8 cellular contexts compared by ENCODE assay signal in the genomic region with DNA sequence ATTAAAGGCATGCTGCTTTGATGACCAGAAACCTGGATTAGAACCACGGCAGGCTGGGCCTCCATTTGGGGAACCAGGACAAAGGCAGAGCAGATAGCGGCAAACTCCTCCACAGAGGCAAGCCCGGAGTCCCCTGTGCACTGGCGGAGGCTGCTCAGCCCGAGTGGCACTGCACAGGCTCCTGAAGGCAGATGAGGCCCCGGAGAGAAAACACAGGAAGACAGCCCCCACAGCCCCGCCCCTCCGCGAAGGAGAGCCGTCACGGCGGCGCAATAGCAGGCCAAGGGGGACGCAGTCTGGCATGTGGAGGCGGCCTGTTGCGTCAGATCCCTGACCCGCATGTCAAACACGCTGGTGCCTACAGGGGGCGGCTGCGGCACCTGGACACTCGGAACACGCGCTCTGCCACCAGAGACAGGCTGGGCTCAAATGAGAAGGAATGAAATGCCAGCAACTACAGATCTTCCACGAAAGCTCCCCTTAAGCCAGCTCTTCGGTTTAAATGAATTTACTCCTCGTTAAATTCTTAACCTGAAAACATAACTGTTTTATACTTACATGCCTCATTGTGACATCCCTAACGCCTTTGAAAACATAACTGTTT.
DNase-seq lines count a peak whose midpoint lies in the region; ATAC-seq and TF ChIP-seq lines count a peak whose summit lies in the region.

No MANE protein-coding gene starts in this region.

- peak; percentile 68 for ATAC-seq in WTC11
- ATAC-seq in GM21786 (IDR thresholded peaks at IDR 0.05; ENCODE audit: unreplicated experiment) = no peak

- peak overlapping the region; percentile 40 for H3K27ac ChIP-seq in CD8-positive, alpha-beta memory T cell (ENCODE audit: low read depth, low read length)
- H3K27ac ChIP-seq in breast epithelium (peak overlapping the region in 1 of 2 donors; percentile 73), spleen (peak overlapping the region in 6 of 8 donors; percentile 6 to 73 (median 62))

- H3K4me1 Mint-ChIP-seq in CD8-positive, alpha-beta memory T cell = peaks cover 26 to 40% (median 34%) of the 10 kb centered on the region in 3 donors
- peaks cover 25% of the 10 kb centered on the region for H3K4me1 Mint-ChIP-seq in WTC11

- peaks cover 31% of the 10 kb centered on the region for H3K4me1 ChIP-seq in CD8-positive, alpha-beta memory T cell (ENCODE audit: insufficient read depth, low read length)
- H3K4me1 ChIP-seq in breast epithelium = peaks cover 0 to 3% of the 10 kb centered on the region in 2 donors
- peaks cover 19 to 74% (median 60%) of the 10 kb centered on the region in 6 donors for H3K4me1 ChIP-seq in spleen

- peak overlapping the region in 7 of 8 donors; percentile 29 to 85 (median 54) for H3K27ac Mint-ChIP-seq in CD8-positive, alpha-beta memory T cell
- H3K27ac Mint-ChIP-seq in WTC11 = peak overlapping the region; percentile 60

- H3K9me3 ChIP-seq in CD8-positive, alpha-beta memory T cell (ENCODE audit: low read length) = no peaks in the 10 kb centered on the region
- no peaks in the 10 kb centered on the region for H3K9me3 ChIP-seq in breast epithelium
- H3K9me3 ChIP-seq in spleen = no peaks in the 10 kb centered on the region

- POLR2A ChIA-PET in CD8-positive, alpha-beta memory T cell (lab: Charles Lee) = no interaction called here
- POLR2A ChIA-PET in WTC11 (lab: Charles Lee) = no interaction called here

- intact Hi-C loops in breast epithelium (cut with DNase I; ENCODE audit: low total_unique reads) (no loop called here), spleen (cut with DNase I; ENCODE audit: low total_unique reads) (no loop called here)

- peaks cover 0 to 2% (median 0%) of the 10 kb centered on the region in 5 donors for H3K9me3 Mint-ChIP-seq in CD8-positive, alpha-beta memory T cell
- H3K9me3 Mint-ChIP-seq in WTC11 = no peaks in the 10 kb centered on the region

- CTCF ChIA-PET in CD8-positive, alpha-beta memory T cell (lab: Charles Lee) = interaction anchor here (1.6 kb wide), 1 partner anchor 15 kb away, joined by 12 read pairs; no protein-coding TSS in a partner anchor
- CTCF ChIA-PET in WTC11 (lab: Charles Lee) = interaction anchor here (0.7 to 1.6 kb wide), 3 partner anchors 40 to 91 kb away, joined by 3 to 4 read pairs (median 3); no protein-coding TSS in a partner anchor

- peaks cover 0 to 8% of the 10 kb centered on the region in 2 donors for H3K27me3 Mint-ChIP-seq in CD8-positive, alpha-beta memory T cell
- H3K27me3 Mint-ChIP-seq in WTC11 (ENCODE audit: low read depth) = no peaks in the 10 kb centered on the region

- H3K4me3 Mint-ChIP-seq in CD8-positive, alpha-beta memory T cell = peak overlapping the region in 4 of 7 donors; percentile 32 to 78 (median 46)
- no peak overlapping the region for H3K4me3 Mint-ChIP-seq in WTC11

- H3K27me3 ChIP-seq in CD8-positive, alpha-beta memory T cell (ENCODE audit: insufficient read depth, low read length, poor library complexity, severe bottlenecking) = no peaks in the 10 kb centered on the region
- H3K27me3 ChIP-seq in breast epithelium = no peaks in the 10 kb centered on the region
- no peaks in the 10 kb centered on the region for H3K27me3 ChIP-seq in spleen (replicated peaks in 1 of 7)

- DNase-seq in CD8-positive, alpha-beta memory T cell = peak; percentile 51 to 89 (median 67)
- DNase-seq in HPDE6-E6E7 (ENCODE audit: extremely low spot score) (peak; percentile 32), WTC11 (ENCODE audit: low spot score) (peak; percentile 90), breast epithelium (ENCODE audit: low spot score in 2 of 2) (peak; percentile 56 to 71), iPS-NIHi11 (ENCODE audit: low spot score) (peak; percentile 94), spleen (peak; percentile 91), A172 (ENCODE audit: low spot score) (no peak)

- TF ChIP-seq POLR2A in breast epithelium (IDR thresholded peaks at IDR 0.05) = no peak
- TF ChIP-seq POLR2A in spleen (IDR thresholded peaks at IDR 0.05) = no peak

- WGBS in spleen, 5 donors = 21 to 44% (median 34%) methylated on average over 27 of the region's 27 CpGs

- H3K36me3 Mint-ChIP-seq in CD8-positive, alpha-beta memory T cell = peaks cover 0 to 2% (median 0%) of the 10 kb centered on the region in 3 donors
- H3K36me3 Mint-ChIP-seq in WTC11 = no peaks in the 10 kb centered on the region; the same call in none of the 2 replicates

- H3K4me3 ChIP-seq in CD8-positive, alpha-beta memory T cell (ENCODE audit: low read length) = peak overlapping the region; percentile 39
- H3K4me3 ChIP-seq in breast epithelium (peak overlapping the region in 1 of 3 donors; percentile 7), spleen (peak overlapping the region in 1 of 8 donors; percentile 12)

- TF ChIP-seq CTCF in WTC11 (IDR thresholded peaks at IDR 0.05) = peak; percentile 41; the same call in 1 of the 2 replicates
- TF ChIP-seq CTCF in breast epithelium (IDR thresholded peaks at IDR 0.05) = peak in 2 of 3 donors; percentile 28 to 78
- TF ChIP-seq CTCF in spleen (IDR thresholded peaks at IDR 0.05 in 8 of 11, conservative IDR thresholded peaks at IDR 0.05 in 3 of 11) = peak; percentile 20 to 79 (median 71)

- H3K36me3 ChIP-seq in CD8-positive, alpha-beta memory T cell (ENCODE audit: insufficient read depth, low read length) = no peaks in the 10 kb centered on the region
- H3K36me3 ChIP-seq in breast epithelium (no peaks in the 10 kb centered on the region), spleen (peaks cover 0 to 15% (median 0%) of the 10 kb centered on the region in 6 donors)

TF ChIP-seq in WTC11, 78 proteins besides CTCF, POLR2A, EP300 and RAD21:
- peak; percentile 26; the same call in 1 of the 2 replicates for TF ChIP-seq FOXP4 (CRISPR knock-in tag; IDR thresholded peaks at IDR 0.05)
- TF ChIP-seq, protein P1, sequence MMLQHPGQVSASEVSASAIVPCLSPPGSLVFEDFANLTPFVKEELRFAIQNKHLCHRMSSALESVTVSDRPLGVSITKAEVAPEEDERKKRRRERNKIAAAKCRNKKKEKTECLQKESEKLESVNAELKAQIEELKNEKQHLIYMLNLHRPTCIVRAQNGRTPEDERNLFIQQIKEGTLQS (CRISPR knock-in tag; conservative IDR thresholded peaks at IDR 0.05) = peak; percentile 83; the same call in 1 of the 2 replicates
- TF ChIP-seq, protein P2, sequence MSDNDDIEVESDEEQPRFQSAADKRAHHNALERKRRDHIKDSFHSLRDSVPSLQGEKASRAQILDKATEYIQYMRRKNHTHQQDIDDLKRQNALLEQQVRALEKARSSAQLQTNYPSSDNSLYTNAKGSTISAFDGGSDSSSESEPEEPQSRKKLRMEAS (CRISPR knock-in tag; IDR thresholded peaks at IDR 0.05) = peak; percentile 98
- no peak for TF ChIP-seq ZNF416 (CRISPR knock-in tag; IDR thresholded peaks at IDR 0.05)
- TF ChIP-seq ZBTB21 (CRISPR knock-in tag; IDR thresholded peaks at IDR 0.05; ENCODE audit: borderline replicate concordance) = peak; percentile 65; the same call in 1 of the 2 replicates
- no peak for TF ChIP-seq HMGA2 (CRISPR knock-in tag; IDR thresholded peaks at IDR 0.05)
- TF ChIP-seq IRF1 (CRISPR knock-in tag; IDR thresholded peaks at IDR 0.05) = no peak
- 0 out of 2 replicates have a peak, but pooled peaks have one; percentile 30 for TF ChIP-seq FOXK1 (CRISPR knock-in tag; IDR thresholded peaks at IDR 0.05)
- no peak for TF ChIP-seq ETV6 (CRISPR knock-in tag; IDR thresholded peaks at IDR 0.05)
- peak; percentile 45; the same call in 1 of the 2 replicates for TF ChIP-seq NFE2L1 (CRISPR knock-in tag; IDR thresholded peaks at IDR 0.05)
- TF ChIP-seq, protein P3, sequence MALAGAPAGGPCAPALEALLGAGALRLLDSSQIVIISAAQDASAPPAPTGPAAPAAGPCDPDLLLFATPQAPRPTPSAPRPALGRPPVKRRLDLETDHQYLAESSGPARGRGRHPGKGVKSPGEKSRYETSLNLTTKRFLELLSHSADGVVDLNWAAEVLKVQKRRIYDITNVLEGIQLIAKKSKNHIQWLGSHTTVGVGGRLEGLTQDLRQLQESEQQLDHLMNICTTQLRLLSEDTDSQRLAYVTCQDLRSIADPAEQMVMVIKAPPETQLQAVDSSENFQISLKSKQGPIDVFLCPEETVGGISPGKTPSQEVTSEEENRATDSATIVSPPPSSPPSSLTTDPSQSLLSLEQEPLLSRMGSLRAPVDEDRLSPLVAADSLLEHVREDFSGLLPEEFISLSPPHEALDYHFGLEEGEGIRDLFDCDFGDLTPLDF (CRISPR knock-in tag; IDR thresholded peaks at IDR 0.05) = no peak
- TF ChIP-seq SP1 (CRISPR knock-in tag; conservative IDR thresholded peaks at IDR 0.05) = peak; percentile 46; the same call in 1 of the 2 replicates
- peak; percentile 69; the same call in 1 of the 2 replicates for TF ChIP-seq FOXP1 (CRISPR knock-in tag; IDR thresholded peaks at IDR 0.05; ENCODE audit: borderline replicate concordance)
- TF ChIP-seq MXD4 (CRISPR knock-in tag; IDR thresholded peaks at IDR 0.05; ENCODE audit: borderline replicate concordance) = no peak
- TF ChIP-seq ZNF317 (CRISPR knock-in tag; IDR thresholded peaks at IDR 0.05; ENCODE audit: borderline replicate concordance, low read depth) = no peak
- peak; percentile 96 for TF ChIP-seq GABPB1 (CRISPR knock-in tag; IDR thresholded peaks at IDR 0.05)
